ENCODE assay signal across 8 cellular contexts in genomic region chr7:90153943-90154761, GRCh38. TPM values are rescaled to one million over a fixed set of nuclear protein-coding genes. Genes with fewer than 3 reads are reported as not detected.
DNase-seq lines count a peak whose midpoint lies in the region; ATAC-seq and TF ChIP-seq lines count a peak whose summit lies in the region.
"Not testable (repeated sequence)": the region's sequence is repeated elsewhere in the genome, so short reads cannot be mapped to it uniquely, and the experiment has no call there.

Gene STEAP1, plus strand, starts transcription at chr7:90154469. Its CDS starts 5,320 bp downstream, at chr7:90159789.

- not testable (repeated sequence) for H3K27me3 ChIP-seq in kidney epithelial cell (ENCODE audit: control insufficient read depth, insufficient read depth, low read length)

- H3K4me3 ChIP-seq in choroid plexus epithelial cell (ENCODE audit: low read depth, low read length) (peak within 1 kb of the TSS; percentile 65), kidney epithelial cell (ENCODE audit: low read depth, low read length) (peak within 1 kb of the TSS; percentile 49)

- TF ChIP-seq POLR2A in GM19099 (IDR thresholded peaks at IDR 0.05; ENCODE audit: extremely low read depth, insufficient read length, low read depth), result peak; percentile 48

- TF ChIP-seq CTCF in choroid plexus epithelial cell (conservative IDR thresholded peaks at IDR 0.05; ENCODE audit: low read depth, low read length), result peak; percentile 73
- peak; percentile 72 for TF ChIP-seq CTCF in kidney epithelial cell (IDR thresholded peaks at IDR 0.05; ENCODE audit: insufficient read depth, low read length, poor library complexity, severe bottlenecking)

- not testable (repeated sequence) for H3K36me3 ChIP-seq in kidney epithelial cell (ENCODE audit: control insufficient read depth, insufficient read depth, low read length)

- peak; percentile 89 for DNase-seq in Ammon's horn (ENCODE audit: low spot score)
- DNase-seq in NCI-H446 treated with DMSO at 0.1 percent for 48 hours (lab: John Stamatoyannopoulos, UW), result peak; percentile 31
- peak; percentile 77 to 84 for DNase-seq in activated CD4-positive, alpha-beta T cell treated with anti-CD3 and anti-CD28 coated beads for 4 hours
- peak; percentile 94 for DNase-seq in choroid plexus epithelial cell (ENCODE audit: low read depth)
- peak; percentile 51 for DNase-seq in kidney epithelial cell (ENCODE audit: low read depth)
- peak; percentile 76 to 85 (median 83) for DNase-seq in stimulated activated CD4-positive, alpha-beta T cell treated with anti-CD3 and anti-CD28 coated beads, Interleukin-12 subunit alpha, Interleukin-12 subunit beta, amount 100 ng/mL, for 48 hours (ENCODE audit: low read depth in 2 of 3, low spot score in 1 of 3)

- peak; percentile 97 for ATAC-seq in HG03280 (IDR thresholded peaks at IDR 0.05; ENCODE audit: unreplicated experiment)

RNA-seq across cellular contexts. Expression of gene STEAP1, which starts in this region (rescaled TPM):
- 5.7 and 6.9 TPM in 2 replicates for total RNA-seq in kidney epithelial cell

Comparison
In these comparisons a context has a peak if more than half of its experiments do, and no peak if none do; other contexts are left out.
1. Peak in every context shown above with its lines: DNase-seq, ATAC-seq and H3K4me3 ChIP-seq.
2. DNase-seq: peak in every context shown above with its lines; median percentile 94 in choroid plexus epithelial cell; 89 in Ammon's horn; 83 in stimulated activated CD4-positive, alpha-beta T cell treated with anti-CD3 and anti-CD28 coated beads, Interleukin-12 subunit alpha, Interleukin-12 subunit beta, amount 100 ng/mL, for 48 hours; 80 in activated CD4-positive, alpha-beta T cell treated with anti-CD3 and anti-CD28 coated beads for 4 hours; 51 in kidney epithelial cell; 31 in NCI-H446 treated with DMSO at 0.1 percent for 48 hours.